ENCODE assay signal across 28 cellular contexts in genomic region chr7:138569418-138569817, GRCh38.
DNase-seq lines count a peak whose midpoint lies in the region; ATAC-seq, FAIRE-seq and TF ChIP-seq lines count a peak whose summit lies in the region.
"Had no signal": no experiment of that assay in that cellular context is flagged by ENCODE, and none has a peak within 500 bp of the region (broad histone marks: within the 10 kb centered on the region; RNA-seq: fewer than 3 reads in every experiment).

No MANE protein-coding gene starts in this region.

- H3K9ac ChIP-seq in HepG2 (ENCODE audit: insufficient read depth, low read depth, low read length) (no peak overlapping the region), mesendoderm (ENCODE audit: low read length) (no peak overlapping the region)
- H3K9ac ChIP-seq: BLaER1 had no signal

- no peak overlapping the region for H3K4me3 ChIP-seq in HepG2 (replicated peaks in 1 of 3; ENCODE audit: insufficient read depth in 1 of 3, low read depth in 2 of 3, low read length in 3 of 3)
- H3K4me3 ChIP-seq in right lobe of liver, result no peak overlapping the region
- no peak overlapping the region for H3K4me3 ChIP-seq in prostate gland
- no peak overlapping the region for H3K4me3 ChIP-seq in mesendoderm (ENCODE audit: low read length)
- H3K4me3 ChIP-seq: BLaER1, GM12878 had no signal

- no peak overlapping the region for H2BK120ac ChIP-seq in mesendoderm (ENCODE audit: low read depth, low read length)

- H2BK5ac ChIP-seq in mesendoderm (ENCODE audit: low read length), result no peak overlapping the region

- no peaks in the 10 kb centered on the region for H3K27me3 Mint-ChIP-seq in mesothelial cell of epicardium (ENCODE audit: low read depth)
- H3K27me3 Mint-ChIP-seq: CD4-positive, alpha-beta memory T cell; CD4-positive, CD25-positive, alpha-beta regulatory T cell had no signal

- no peak overlapping the region for H3K4me2 ChIP-seq in HepG2 (ENCODE audit: low read depth, low read length)
- H3K4me2 ChIP-seq in mesendoderm (ENCODE audit: low read length), result no peak overlapping the region
- H3K4me2 ChIP-seq: BLaER1 had no signal

- peaks cover 8% of the 10 kb centered on the region; the same call in 1 of the 2 replicates for H3K9me3 ChIP-seq in HepG2 (ENCODE audit: low read length)
- H3K9me3 ChIP-seq in right lobe of liver, result no peaks in the 10 kb centered on the region
- no peaks in the 10 kb centered on the region for H3K9me3 ChIP-seq in prostate gland
- H3K9me3 ChIP-seq: BE2C had no signal

- H3K27ac ChIP-seq in HepG2 (ENCODE audit: extremely low read length, insufficient read depth, low read length), result no peak overlapping the region
- H3K27ac ChIP-seq in right lobe of liver, result no peak overlapping the region
- peak overlapping the region; percentile 33 to 68 for H3K27ac ChIP-seq in prostate gland
- H3K27ac ChIP-seq in mesendoderm (ENCODE audit: low read depth, low read length), result no peak overlapping the region
- H3K27ac ChIP-seq: BLaER1 had no signal

- H3K9me3 Mint-ChIP-seq in mesothelial cell of epicardium, result peaks cover 27% of the 10 kb centered on the region

- no peak overlapping the region for H3K18ac ChIP-seq in mesendoderm (ENCODE audit: low read length)

- no peak for TF ChIP-seq POLR2A in HepG2 (IDR thresholded peaks at IDR 0.05; ENCODE audit: insufficient read depth in 1 of 2, low read depth in 2 of 2, low read length in 2 of 2)
- no peak for TF ChIP-seq POLR2A in right lobe of liver (IDR thresholded peaks at IDR 0.05)
- TF ChIP-seq POLR2A in prostate gland (IDR thresholded peaks at IDR 0.05), result no peak

- no peak for TF ChIP-seq RAD21 in HepG2 (CRISPR knock-in tag; IDR thresholded peaks at IDR 0.05)

- H3K27ac Mint-ChIP-seq in mesothelial cell of epicardium, result peak overlapping the region; percentile 12
- H3K27ac Mint-ChIP-seq: CD4-positive, alpha-beta memory T cell; CD4-positive, CD25-positive, alpha-beta regulatory T cell; CD8-positive, alpha-beta memory T cell had no signal

- POLR2A ChIA-PET in HepG2 (lab: Yijun Ruan, JAX), result no interaction called here

- H2BK15ac ChIP-seq in mesendoderm (replicated peaks; ENCODE audit: low read depth), result no peak overlapping the region

- H4K20me1 ChIP-seq in HepG2 (ENCODE audit: insufficient read depth, low read length), result no peaks in the 10 kb centered on the region
- H4K20me1 ChIP-seq: BLaER1 had no signal

- CTCF ChIA-PET in HepG2 (lab: Yijun Ruan, JAX; ENCODE audit: low intra/inter-chr PET ratio, low total read pairs), result no interaction called here

- no peaks in the 10 kb centered on the region for H3K79me1 ChIP-seq in mesendoderm (ENCODE audit: low read length)

- H3K4me3 Mint-ChIP-seq in mesothelial cell of epicardium, result no peak overlapping the region
- H3K4me3 Mint-ChIP-seq: CD14-positive monocyte; CD4-positive, alpha-beta memory T cell; CD4-positive, CD25-positive, alpha-beta regulatory T cell; CD8-positive, alpha-beta memory T cell had no signal

- no peak overlapping the region for H2AK5ac ChIP-seq in mesendoderm (ENCODE audit: low read length)

- H4K8ac ChIP-seq in mesendoderm (ENCODE audit: low read depth, low read length), result no peak overlapping the region

- 97% methylated on average over 3 of the region's 3 CpGs for WGBS in HepG2 (ENCODE audit: low lambda C conversion rate)
- 94% methylated on average over 3 of the region's 3 CpGs for WGBS in right lobe of liver (ENCODE audit: insufficient coverage, low coverage, low lambda C conversion rate, missing lambda C conversion rate)
- WGBS in prostate gland, result 67% methylated on average over 3 of the region's 3 CpGs
- WGBS in mesendoderm (ENCODE audit: extremely low coverage, insufficient coverage, low lambda C conversion rate), result no CpG with 5 or more reads among the region's 3 CpGs

- ATAC-seq in HepG2 (no peak), right lobe of liver (no peak)
- ATAC-seq: GM12878 had no signal

- DNase-seq in HepG2 (ENCODE audit: low spot score), result no peak
- DNase-seq in right lobe of liver, result no peak
- no peak for DNase-seq in mesothelial cell of epicardium (ENCODE audit: low spot score in 2 of 2, unreplicated experiment in 2 of 2)
- no peak for DNase-seq in prostate gland (ENCODE audit: low spot score)
- DNase-seq in GM19238 (ENCODE audit: insufficient read length, low spot score), result no peak
- DNase-seq in LoVo (ENCODE audit: low spot score), result no peak
- no peak for DNase-seq in mesendoderm
- DNase-seq: ACHN; BE2C; C1 segment of cervical spinal cord; CD4-positive, alpha-beta memory T cell; CD4-positive, CD25-positive, alpha-beta regulatory T cell; CD8-positive, alpha-beta memory T cell; COR-L47; DMS 273 treated with DMSO at 0.1 percent for 48 hours; DMS153; DMS53; DMS79; DND-41; EL; GDM1 had no signal

- H2AFZ ChIP-seq in HepG2 (ENCODE audit: low read length), result no peak overlapping the region

- TF ChIP-seq CTCF in HepG2 (CRISPR knock-in tag; IDR thresholded peaks at IDR 0.05) (no peak), right lobe of liver (IDR thresholded peaks at IDR 0.05) (no peak), mesothelial cell of epicardium (IDR thresholded peaks at IDR 0.05; ENCODE audit: unreplicated experiment) (no peak), prostate gland (IDR thresholded peaks at IDR 0.05) (no peak)

- peaks cover 72% of the 10 kb centered on the region for H3K36me3 Mint-ChIP-seq in mesothelial cell of epicardium

- peaks cover 39% of the 10 kb centered on the region for H3K4me1 ChIP-seq in HepG2 (ENCODE audit: insufficient read depth, low read length)
- peaks cover 0 to 19% (median 6%) of the 10 kb centered on the region in 4 donors for H3K4me1 ChIP-seq in right lobe of liver
- H3K4me1 ChIP-seq in prostate gland (replicated peaks), result no peaks in the 10 kb centered on the region
- no peaks in the 10 kb centered on the region for H3K4me1 ChIP-seq in mesendoderm (ENCODE audit: control insufficient read depth, low read depth, low read length)
- H3K4me1 ChIP-seq: BLaER1 had no signal

- no peak overlapping the region for H3K4ac ChIP-seq in mesendoderm (ENCODE audit: low read depth, low read length)

- no peaks in the 10 kb centered on the region for H3K27me3 ChIP-seq in HepG2 (ENCODE audit: control insufficient read depth in 1 of 2, insufficient read depth in 2 of 2, low read length in 2 of 2)
- H3K27me3 ChIP-seq in right lobe of liver, result no peaks in the 10 kb centered on the region
- H3K27me3 ChIP-seq in prostate gland (replicated peaks; ENCODE audit: insufficient read depth), result no peaks in the 10 kb centered on the region
- H3K27me3 ChIP-seq in mesendoderm (ENCODE audit: insufficient read depth, low read length, poor library complexity), result no peaks in the 10 kb centered on the region
- H3K27me3 ChIP-seq: BE2C, BLaER1 had no signal

- H3K56ac ChIP-seq in mesendoderm (ENCODE audit: low read length), result no peak overlapping the region

- H3K4me1 Mint-ChIP-seq in mesothelial cell of epicardium, result peaks cover 2% of the 10 kb centered on the region
- H3K4me1 Mint-ChIP-seq: CD8-positive, alpha-beta memory T cell had no signal

- TF ChIP-seq EP300 in HepG2 (IDR thresholded peaks at IDR 0.05; ENCODE audit: low read depth in 2 of 2, low read length in 2 of 2) (no peak), HepG2 (CRISPR knock-in tag; IDR thresholded peaks at IDR 0.05; ENCODE audit: borderline replicate concordance) (no peak)

- peaks cover 16 to 83% of the 10 kb centered on the region in 2 experiments for H3K36me3 ChIP-seq in HepG2 (replicated peaks in 1 of 2; ENCODE audit: control insufficient read depth in 1 of 2, insufficient read depth in 2 of 2, low read length in 2 of 2)
- peaks cover 0 to 41% (median 14%) of the 10 kb centered on the region in 4 donors for H3K36me3 ChIP-seq in right lobe of liver
- no peaks in the 10 kb centered on the region for H3K36me3 ChIP-seq in prostate gland
- peaks cover 13% of the 10 kb centered on the region for H3K36me3 ChIP-seq in mesendoderm (ENCODE audit: control insufficient read depth, insufficient read depth, low read length)

- no peak overlapping the region for H4K5ac ChIP-seq in mesendoderm (ENCODE audit: low read length)

- no peak overlapping the region for H3K23ac ChIP-seq in mesendoderm (ENCODE audit: low read length)

- in situ Hi-C loops in HepG2 (cut with HindIII; ENCODE audit: extremely low pct_ligation_motif_present, low pct_unique_long_range_greater_than_20kb), result no loop called here

- H3K79me2 ChIP-seq in HepG2 (ENCODE audit: insufficient read depth, low read length) (peaks cover 3% of the 10 kb centered on the region), mesendoderm (ENCODE audit: control insufficient read depth, insufficient read depth, low read length) (no peaks in the 10 kb centered on the region)

- BruUV-seq in HepG2 (replicated peaks; lab: Mats Ljungman, UMichigan), result no TSS peak

- intact Hi-C loops in HepG2 (cut with micrococcal nuclease; ENCODE audit: unreplicated experiment) (no loop called here), right lobe of liver (cut with DNase I) (no loop called here), prostate gland (cut with DNase I) (no loop called here)

- FAIRE-seq in HepG2 (lab: Jason Lieb, UNC), result no peak
- FAIRE-seq in A204.1 (lab: Jason Lieb, UNC), result peak; percentile 41
- FAIRE-seq: GM12878, GM12892, GM18507, GM19239 had no signal

TF ChIP-seq in HepG2, 621 proteins besides CTCF, POLR2A, EP300 and RAD21:
- TF ChIP-seq POLR2AphosphoS5 (IDR thresholded peaks at IDR 0.05; ENCODE audit: low read depth, low read length) (peak; percentile 16; the same call in 1 of the 2 replicates), HNRNPK (IDR thresholded peaks at IDR 0.05; ENCODE audit: low read depth, low read length, poor library complexity, severe bottlenecking) (peak; percentile 67), RBM22 (optimal IDR thresholded peaks at IDR 0.05; ENCODE audit: low read length) (peak; percentile 68), NR1H2 (CRISPR knock-in tag; IDR thresholded peaks at IDR 0.05; ENCODE audit: borderline replicate concordance, low read depth) (no peak)

Comparison
In these comparisons a context has a peak if more than half of its experiments do, and no peak if none do; other contexts are left out.
1. H3K27ac ChIP-seq: peak in prostate gland (2 of 2); none in HepG2 (single experiment), right lobe of liver (0 of 3) and mesendoderm (single experiment).